Comparison of ENCODE assay signal across 8 cellular contexts in the genomic region with DNA sequence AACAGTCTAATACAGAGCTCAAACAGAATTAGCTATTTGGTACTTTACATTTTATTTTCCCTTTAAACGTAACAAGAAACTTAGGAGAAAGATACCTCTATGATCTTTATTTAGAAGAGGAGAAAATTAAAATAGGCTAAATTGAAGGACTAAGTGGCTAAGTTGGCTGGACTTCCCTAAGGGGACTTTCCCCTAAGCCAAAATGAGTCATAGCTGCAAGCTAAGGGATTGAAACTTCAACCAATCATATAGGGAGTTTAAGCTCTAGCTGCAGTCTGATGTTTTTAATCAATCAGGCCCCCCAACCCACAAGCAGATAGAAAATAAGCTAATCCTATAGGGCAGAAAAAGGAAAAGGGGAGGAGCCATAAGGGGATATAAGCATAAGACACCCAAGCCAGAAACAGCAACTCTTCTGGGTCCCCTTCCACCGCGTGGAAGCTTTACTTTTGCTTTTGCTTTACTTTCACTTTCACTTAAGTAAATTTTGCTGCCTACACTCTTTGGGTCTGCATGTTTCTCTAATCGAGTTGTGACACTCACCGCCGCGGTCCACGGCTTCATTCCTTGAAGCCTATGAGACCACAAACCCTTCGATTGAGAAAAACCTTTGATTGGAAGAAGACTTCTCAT.
A peak's percentile ranks its signal among the peaks of the same experiment; 100 is the strongest.
DNase-seq lines count a peak whose midpoint lies in the region; ATAC-seq lines count a peak whose summit lies in the region.

No MANE protein-coding gene starts in this region.

- ATAC-seq in GM19324 (IDR thresholded peaks at IDR 0.05; ENCODE audit: low FRiP score, unreplicated experiment) (peak; percentile 83), GM21717 (IDR thresholded peaks at IDR 0.05; ENCODE audit: unreplicated experiment) (no peak)

- no peaks in the 10 kb centered on the region for H3K27me3 Mint-ChIP-seq in activated naive CD8-positive, alpha-beta T cell treated with anti-CD3 and anti-CD28 coated beads for 36 hours

- peak; percentile 84 for DNase-seq in ACHN
- peak; percentile 37 for DNase-seq in Jurkat, Clone E6-1 (ENCODE audit: low read depth, low spot score)
- peak; percentile 3 for DNase-seq in activated naive CD8-positive, alpha-beta T cell treated with anti-CD3 and anti-CD28 coated beads for 36 hours
- no peak for DNase-seq in SIG-M5 treated with dmso at 0.1 percent for 504 hours (lab: John Stamatoyannopoulos, UW; ENCODE audit: unreplicated experiment)
- no peak for DNase-seq in NCI-H526 (lab: John Stamatoyannopoulos, UW)
- DNase-seq in HUDEP-2 (lab: John Stamatoyannopoulos, UW; ENCODE audit: unreplicated experiment in 76 of 76): no peak

- in situ Hi-C loops in ACHN (cut with HindIII; ENCODE audit: low pct_ligation_motif_present, low pct_unique_long_range_greater_than_20kb, low sequenced_read_pairs): no loop called here

- no peaks in the 10 kb centered on the region for H3K36me3 Mint-ChIP-seq in activated naive CD8-positive, alpha-beta T cell treated with anti-CD3 and anti-CD28 coated beads for 36 hours

- peaks cover 12% of the 10 kb centered on the region for H3K9me3 Mint-ChIP-seq in activated naive CD8-positive, alpha-beta T cell treated with anti-CD3 and anti-CD28 coated beads for 36 hours

- H3K4me1 Mint-ChIP-seq in activated naive CD8-positive, alpha-beta T cell treated with anti-CD3 and anti-CD28 coated beads for 36 hours: peaks cover 4% of the 10 kb centered on the region

- no peak overlapping the region for H3K4me3 ChIP-seq in Jurkat, Clone E6-1 (ENCODE audit: low read length)

- H3K4me3 Mint-ChIP-seq in activated naive CD8-positive, alpha-beta T cell treated with anti-CD3 and anti-CD28 coated beads for 36 hours: no peak overlapping the region

- H3K27ac Mint-ChIP-seq in activated naive CD8-positive, alpha-beta T cell treated with anti-CD3 and anti-CD28 coated beads for 36 hours: peak overlapping the region; percentile 52

Comparison
In these comparisons a context has a peak if more than half of its experiments do, and no peak if none do; other contexts are left out.
1. DNase-seq: peak in ACHN (single experiment), Jurkat, Clone E6-1 (single experiment) and activated naive CD8-positive, alpha-beta T cell treated with anti-CD3 and anti-CD28 coated beads for 36 hours (single experiment); none in SIG-M5 treated with dmso at 0.1 percent for 504 hours (single experiment), NCI-H526 (0 of 2) and HUDEP-2 (0 of 76).